In genomic region chr1:42179900-42180329, GRCh38 we compare ENCODE assay signal across 1 cellular context.
TF ChIP-seq lines count a peak whose summit lies in the region.

No MANE protein-coding gene starts in this region.

TF ChIP-seq in HEK293, 187 proteins besides CTCF, POLR2A, EP300 and RAD21 (continued from another document and continues in another):
- TF ChIP-seq PRDM2 (tag by site-specific recombination; IDR thresholded peaks at IDR 0.05; ENCODE audit: borderline replicate concordance) (no peak), PBX3 (CRISPR knock-in tag; IDR thresholded peaks at IDR 0.05) (no peak), PRDM4 (tag by site-specific recombination; IDR thresholded peaks at IDR 0.05) (peak; percentile 90), ZNF23 (tag by site-specific recombination; IDR thresholded peaks at IDR 0.05; ENCODE audit: borderline replicate concordance) (no peak), ZNF560 (tag by site-specific recombination; IDR thresholded peaks at IDR 0.05; ENCODE audit: borderline replicate concordance) (no peak), MZF1 (tag by site-specific recombination; IDR thresholded peaks at IDR 0.05; ENCODE audit: borderline replicate concordance) (peak; percentile 88), ZNF768 (tag by site-specific recombination; IDR thresholded peaks at IDR 0.05) (no peak), ZNF157 (tag by site-specific recombination; IDR thresholded peaks at IDR 0.05) (no peak), ZNF837 (tag by site-specific recombination; IDR thresholded peaks at IDR 0.05) (no peak), ZNF112 (tag by site-specific recombination; IDR thresholded peaks at IDR 0.05) (no peak), SETDB1 (IDR thresholded peaks at IDR 0.05; ENCODE audit: insufficient read length, low read length) (no peak), ZBTB48 (tag by site-specific recombination; IDR thresholded peaks at IDR 0.05) (0 out of 2 replicates have a peak, but pooled peaks have one; percentile 24), AEBP2 (tag by site-specific recombination; IDR thresholded peaks at IDR 0.05; ENCODE audit: borderline replicate concordance) (no peak), ZNF777 (tag by site-specific recombination; IDR thresholded peaks at IDR 0.05; ENCODE audit: borderline replicate concordance) (no peak), ZNF544 (tag by site-specific recombination; IDR thresholded peaks at IDR 0.05) (no peak), ZNF175 (tag by site-specific recombination; IDR thresholded peaks at IDR 0.05) (no peak), ZNF10 (tag by site-specific recombination; IDR thresholded peaks at IDR 0.05) (no peak), ZNF19 (tag by site-specific recombination; IDR thresholded peaks at IDR 0.05; ENCODE audit: low read depth) (0 out of 2 replicates have a peak, but pooled peaks have one; percentile 24), GLIS1 (tag by site-specific recombination; IDR thresholded peaks at IDR 0.05) (peak; percentile 83), SALL2 (tag by site-specific recombination; IDR thresholded peaks at IDR 0.05; ENCODE audit: borderline replicate concordance) (no peak), SP3 (tag by site-specific recombination; IDR thresholded peaks at IDR 0.05) (peak; percentile 35; the same call in 1 of the 2 replicates), ZFP37 (tag by site-specific recombination; IDR thresholded peaks at IDR 0.05) (peak; percentile 27; the same call in 1 of the 2 replicates), GLI2 (tag by site-specific recombination; IDR thresholded peaks at IDR 0.05; ENCODE audit: borderline replicate concordance, low read depth) (peak; percentile 80), ZSCAN30 (tag by site-specific recombination; IDR thresholded peaks at IDR 0.05) (peak; percentile 74), ZNF223 (tag by site-specific recombination; IDR thresholded peaks at IDR 0.05) (no peak), ZIC2 (tag by site-specific recombination; IDR thresholded peaks at IDR 0.05) (peak; percentile 38), ZNF843 (tag by site-specific recombination; IDR thresholded peaks at IDR 0.05) (peak; percentile 98), ZNF324 (tag by site-specific recombination; IDR thresholded peaks at IDR 0.05) (peak; percentile 59; the same call in 1 of the 2 replicates), ZNF302 (tag by site-specific recombination; IDR thresholded peaks at IDR 0.05; ENCODE audit: low read depth) (no peak), ZNF623 (tag by site-specific recombination; IDR thresholded peaks at IDR 0.05) (no peak), ZNF433 (tag by site-specific recombination; IDR thresholded peaks at IDR 0.05; ENCODE audit: low read depth) (no peak), IKZF3 (tag by site-specific recombination; IDR thresholded peaks at IDR 0.05) (peak; percentile 64; the same call in 1 of the 2 replicates), ZNF266 (tag by site-specific recombination; IDR thresholded peaks at IDR 0.05; ENCODE audit: low read depth) (no peak), ZNF248 (tag by site-specific recombination; IDR thresholded peaks at IDR 0.05) (no peak), ZBTB1 (tag by site-specific recombination; IDR thresholded peaks at IDR 0.05) (no peak), ZNF664 (tag by site-specific recombination; IDR thresholded peaks at IDR 0.05) (peak; percentile 85; the same call in 1 of the 2 replicates), ZBTB21 (tag by site-specific recombination; IDR thresholded peaks at IDR 0.05) (peak; percentile 98), ZNF148 (tag by site-specific recombination; IDR thresholded peaks at IDR 0.05; ENCODE audit: borderline replicate concordance) (no peak), OSR2 (tag by site-specific recombination; IDR thresholded peaks at IDR 0.05) (peak; percentile 92), TRIM28 (IDR thresholded peaks at IDR 0.05; ENCODE audit: borderline replicate concordance, low read length) (no peak), TCF7L2 (IDR thresholded peaks at IDR 0.05; ENCODE audit: borderline replicate concordance, low read depth, low read length) (peak; percentile 63; the same call in 1 of the 2 replicates), YY2 (tag by site-specific recombination; IDR thresholded peaks at IDR 0.05) (peak; percentile 79), ZBTB20 (tag by site-specific recombination; IDR thresholded peaks at IDR 0.05) (no peak; the same call in 1 of the 2 replicates), ZBTB26 (tag by site-specific recombination; optimal IDR thresholded peaks at IDR 0.05) (no peak), ZNF138 (tag by site-specific recombination; IDR thresholded peaks at IDR 0.05; ENCODE audit: borderline replicate concordance) (no peak), ZNF211 (tag by site-specific recombination; IDR thresholded peaks at IDR 0.05; ENCODE audit: low read depth) (no peak), ZNF830 (tag by site-specific recombination; IDR thresholded peaks at IDR 0.05; ENCODE audit: low read depth) (no peak), OVOL3 (tag by site-specific recombination; IDR thresholded peaks at IDR 0.05) (peak; percentile 59; the same call in 1 of the 2 replicates), ZNF362 (tag by site-specific recombination; IDR thresholded peaks at IDR 0.05) (no peak; the same call in 1 of the 2 replicates), ZSCAN4 (tag by site-specific recombination; IDR thresholded peaks at IDR 0.05) (0 out of 2 replicates have a peak, but pooled peaks have one; percentile 30), ZNF521 (tag by site-specific recombination; IDR thresholded peaks at IDR 0.05) (no peak), ZNF416 (tag by site-specific recombination; IDR thresholded peaks at IDR 0.05) (no peak), ZNF184 (tag by site-specific recombination; IDR thresholded peaks at IDR 0.05) (peak; percentile 29; the same call in 1 of the 2 replicates)
